In genomic region chr2:23137161-23137560, GRCh38 we compare ENCODE assay signal across 5 cellular contexts.
"Had no signal": no experiment of that assay in that cellular context is flagged by ENCODE, and none has a peak within 500 bp of the region (broad histone marks: within the 10 kb centered on the region; RNA-seq: fewer than 3 reads in every experiment).

No MANE protein-coding gene starts in this region.

- H3K9me3 Mint-ChIP-seq: H9 had no signal

- H2AFZ ChIP-seq: GM23248 had no signal

- H3K9ac ChIP-seq: GM23248 had no signal

- H3K27ac Mint-ChIP-seq: H9 had no signal

- ATAC-seq: K562 had no signal

- DNase-seq: GM23248, H9, HCEC 1CT, IMR-90 had no signal

- H3K27ac ChIP-seq: GM23248 had no signal

- H3K4me3 ChIP-seq: GM23248, K562 had no signal

- H3K4me3 Mint-ChIP-seq: H9 had no signal
